1 cellular context compared by ENCODE assay signal in the genomic region with DNA sequence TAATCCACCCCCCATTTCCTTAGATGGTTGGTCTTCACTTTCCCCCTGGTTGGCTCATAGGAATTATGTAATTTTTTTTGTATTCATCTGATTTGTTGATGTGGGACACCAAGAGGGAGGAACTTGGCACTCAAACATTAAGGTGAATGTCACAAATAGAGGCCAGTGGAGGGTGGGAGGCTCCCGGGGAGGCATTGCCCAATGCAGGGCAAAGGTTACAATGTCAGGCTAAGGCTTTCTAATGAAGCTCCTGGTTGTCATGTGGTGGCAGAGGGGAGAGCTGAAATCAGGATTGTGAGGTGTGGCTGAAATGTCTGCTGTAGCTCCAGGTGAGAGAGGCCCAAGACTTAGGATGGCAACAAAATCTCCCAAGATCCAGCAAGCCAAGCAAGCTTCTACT.
A peak's percentile ranks its signal among the peaks of the same experiment; 100 is the strongest.
TF ChIP-seq lines count a peak whose summit lies in the region.

No MANE protein-coding gene starts in this region.

TF ChIP-seq in liver, 16 proteins besides CTCF, POLR2A, EP300 and RAD21 (continued from another document):
- TF ChIP-seq, protein P1, sequence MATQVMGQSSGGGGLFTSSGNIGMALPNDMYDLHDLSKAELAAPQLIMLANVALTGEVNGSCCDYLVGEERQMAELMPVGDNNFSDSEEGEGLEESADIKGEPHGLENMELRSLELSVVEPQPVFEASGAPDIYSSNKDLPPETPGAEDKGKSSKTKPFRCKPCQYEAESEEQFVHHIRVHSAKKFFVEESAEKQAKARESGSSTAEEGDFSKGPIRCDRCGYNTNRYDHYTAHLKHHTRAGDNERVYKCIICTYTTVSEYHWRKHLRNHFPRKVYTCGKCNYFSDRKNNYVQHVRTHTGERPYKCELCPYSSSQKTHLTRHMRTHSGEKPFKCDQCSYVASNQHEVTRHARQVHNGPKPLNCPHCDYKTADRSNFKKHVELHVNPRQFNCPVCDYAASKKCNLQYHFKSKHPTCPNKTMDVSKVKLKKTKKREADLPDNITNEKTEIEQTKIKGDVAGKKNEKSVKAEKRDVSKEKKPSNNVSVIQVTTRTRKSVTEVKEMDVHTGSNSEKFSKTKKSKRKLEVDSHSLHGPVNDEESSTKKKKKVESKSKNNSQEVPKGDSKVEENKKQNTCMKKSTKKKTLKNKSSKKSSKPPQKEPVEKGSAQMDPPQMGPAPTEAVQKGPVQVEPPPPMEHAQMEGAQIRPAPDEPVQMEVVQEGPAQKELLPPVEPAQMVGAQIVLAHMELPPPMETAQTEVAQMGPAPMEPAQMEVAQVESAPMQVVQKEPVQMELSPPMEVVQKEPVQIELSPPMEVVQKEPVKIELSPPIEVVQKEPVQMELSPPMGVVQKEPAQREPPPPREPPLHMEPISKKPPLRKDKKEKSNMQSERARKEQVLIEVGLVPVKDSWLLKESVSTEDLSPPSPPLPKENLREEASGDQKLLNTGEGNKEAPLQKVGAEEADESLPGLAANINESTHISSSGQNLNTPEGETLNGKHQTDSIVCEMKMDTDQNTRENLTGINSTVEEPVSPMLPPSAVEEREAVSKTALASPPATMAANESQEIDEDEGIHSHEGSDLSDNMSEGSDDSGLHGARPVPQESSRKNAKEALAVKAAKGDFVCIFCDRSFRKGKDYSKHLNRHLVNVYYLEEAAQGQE (IDR thresholded peaks at IDR 0.05): peak; percentile 66
- TF ChIP-seq, protein P2, sequence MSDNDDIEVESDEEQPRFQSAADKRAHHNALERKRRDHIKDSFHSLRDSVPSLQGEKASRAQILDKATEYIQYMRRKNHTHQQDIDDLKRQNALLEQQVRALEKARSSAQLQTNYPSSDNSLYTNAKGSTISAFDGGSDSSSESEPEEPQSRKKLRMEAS (IDR thresholded peaks at IDR 0.05): peak; percentile 56
- TF ChIP-seq RXRA (IDR thresholded peaks at IDR 0.05): peak; percentile 92 to 95
- TF ChIP-seq TAF1 (conservative IDR thresholded peaks at IDR 0.05): no peak
- TF ChIP-seq FOXA2 (IDR thresholded peaks at IDR 0.05): peak; percentile 21
- TF ChIP-seq HNF4A (conservative IDR thresholded peaks at IDR 0.05): peak; percentile 79 to 90
- TF ChIP-seq GABPA (IDR thresholded peaks at IDR 0.05 in 1 of 2, conservative IDR thresholded peaks at IDR 0.05 in 1 of 2): no peak
- peak; percentile 29 to 70 for TF ChIP-seq JUND (IDR thresholded peaks at IDR 0.05)
- peak; percentile 92 for TF ChIP-seq SP1 (IDR thresholded peaks at IDR 0.05)
- TF ChIP-seq, protein P3, sequence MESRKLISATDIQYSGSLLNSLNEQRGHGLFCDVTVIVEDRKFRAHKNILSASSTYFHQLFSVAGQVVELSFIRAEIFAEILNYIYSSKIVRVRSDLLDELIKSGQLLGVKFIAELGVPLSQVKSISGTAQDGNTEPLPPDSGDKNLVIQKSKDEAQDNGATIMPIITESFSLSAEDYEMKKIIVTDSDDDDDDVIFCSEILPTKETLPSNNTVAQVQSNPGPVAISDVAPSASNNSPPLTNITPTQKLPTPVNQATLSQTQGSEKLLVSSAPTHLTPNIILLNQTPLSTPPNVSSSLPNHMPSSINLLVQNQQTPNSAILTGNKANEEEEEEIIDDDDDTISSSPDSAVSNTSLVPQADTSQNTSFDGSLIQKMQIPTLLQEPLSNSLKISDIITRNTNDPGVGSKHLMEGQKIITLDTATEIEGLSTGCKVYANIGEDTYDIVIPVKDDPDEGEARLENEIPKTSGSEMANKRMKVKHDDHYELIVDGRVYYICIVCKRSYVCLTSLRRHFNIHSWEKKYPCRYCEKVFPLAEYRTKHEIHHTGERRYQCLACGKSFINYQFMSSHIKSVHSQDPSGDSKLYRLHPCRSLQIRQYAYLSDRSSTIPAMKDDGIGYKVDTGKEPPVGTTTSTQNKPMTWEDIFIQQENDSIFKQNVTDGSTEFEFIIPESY (IDR thresholded peaks at IDR 0.05): peak; percentile 56
